Comparison of ENCODE assay signal across 19 cellular contexts in genomic region chr7:126881315-126881714, GRCh38.
"Had no signal": no experiment of that assay in that cellular context is flagged by ENCODE, and none has a peak within 500 bp of the region (broad histone marks: within the 10 kb centered on the region; RNA-seq: fewer than 3 reads in every experiment).

No MANE protein-coding gene starts in this region.

- ATAC-seq: T-cell had no signal

- DNase-seq: KBM-7, MV-4-11, NCI-H1048, NCI-H1105, NCI-H1436 treated with DMSO at 0.1 percent for 48 hours, NCI-H1694 treated with DMSO at 0.1 percent for 48 hours, NCI-H1930, NCI-H2107, NCI-H2227 treated with DMSO at 0.1 percent for 48 hours, NCI-H774, Right ventricle myocardium superior, RPMI8226, SIG-M5, SK-N-SH, SW 1271, T-cell had no signal

- H3K27ac Mint-ChIP-seq: T-cell; T-helper 1 cell treated with Interleukin-12 subunit alpha and Interleukin-12 subunit beta and Interleukin-4 antibody, amounts not matched to agents 30 μg/mL and 1 μg/mL, for 36 hours had no signal

- H3K4me3 Mint-ChIP-seq: T-cell; T-helper 1 cell treated with Interleukin-12 subunit alpha and Interleukin-12 subunit beta and Interleukin-4 antibody, amounts not matched to agents 30 μg/mL and 1 μg/mL, for 36 hours had no signal

- H3K9me3 Mint-ChIP-seq: T-helper 1 cell treated with Interleukin-12 subunit alpha and Interleukin-12 subunit beta and Interleukin-4 antibody, amounts not matched to agents 30 μg/mL and 1 μg/mL, for 36 hours had no signal

- H3K36me3 Mint-ChIP-seq: T-cell had no signal

- H3K4me1 Mint-ChIP-seq: T-cell had no signal

- H3K27ac ChIP-seq: HL-60, SJSA1 had no signal
